ENCODE assay signal across 30 cellular contexts in genomic region chr20:8487715-8488114, GRCh38.
"Had no signal": no experiment of that assay in that cellular context is flagged by ENCODE, and none has a peak within 500 bp of the region (broad histone marks: within the 10 kb centered on the region; RNA-seq: fewer than 3 reads in every experiment).

No MANE protein-coding gene starts in this region.

- FAIRE-seq: bronchial epithelial cell, TTC549 had no signal

- H3K4me3 ChIP-seq: ascending aorta, cardiac muscle cell had no signal

- ATAC-seq: activated CD8-positive, alpha-beta T cell treated with anti-CD3 and anti-CD28 coated beads for 36 hours; activated naive CD8-positive, alpha-beta T cell treated with anti-CD3 and anti-CD28 coated beads, Interleukin-2, amount 50 U/mL, for 24 hours; activated T-cell treated with anti-CD3 and anti-CD28 coated beads, Interleukin-2, amount 50 U/mL, for 4 hours; activated T-cell treated with anti-CD3 and anti-CD28 coated beads, Interleukin-2, amount 50 U/mL, for 72 hours; activated T-helper 17 cell treated with anti-CD3 and anti-CD28 coated beads, Interleukin-2, amount 50 U/mL, for 72 hours had no signal

- DNase-seq: activated B cell treated with CpG ODN at 0.5 μM for 24 hours; activated CD4-positive, alpha-beta memory T cell treated with anti-CD3 and anti-CD28 coated beads for 36 hours; activated CD4-positive, alpha-beta T cell treated with anti-CD3 and anti-CD28 coated beads for 4 hours; activated CD4-positive, alpha-beta T cell treated with anti-CD3 and anti-CD28 coated beads, Interleukin-2, amount 10 ng/mL, durations not matched to agents 24 days and 14 days; activated CD4-positive, alpha-beta T cell treated with anti-CD3 and anti-CD28 coated beads, Interleukin-2, amount 50 U/mL, for 1 hour; activated CD4-positive, alpha-beta T cell treated with anti-CD3 and anti-CD28 coated beads, Interleukin-2, amount 50 U/mL, for 4 hours; activated CD4-positive, CD25-positive, alpha-beta regulatory T cell treated with anti-CD3 and anti-CD28 coated beads, Interleukin-2, amount 50 U/mL, for 72 hours; activated CD8-positive, alpha-beta memory T cell treated with anti-CD3 and anti-CD28 coated beads, Interleukin-2, amount 50 U/mL, for 4 hours; activated CD8-positive, alpha-beta T cell treated with anti-CD3 and anti-CD28 coated beads for 36 hours; activated effector memory CD4-positive, alpha-beta T cell treated with anti-CD3 and anti-CD28 coated beads, Interleukin-2, amount 50 U/mL, for 16 hours; activated naive CD4-positive, alpha-beta T cell treated with anti-CD3 and anti-CD28 coated beads, Interleukin-2, amount 10 ng/mL, durations not matched to agents 7 days and 5 days; activated naive CD4-positive, alpha-beta T cell treated with Interleukin-2 at 50 U/mL for 16 hours; activated naive CD8-positive, alpha-beta T cell treated with anti-CD3 and anti-CD28 coated beads, Interleukin-2, amount 10 ng/mL, durations not matched to agents 7 days and 5 days; activated naive CD8-positive, alpha-beta T cell treated with anti-CD3 and anti-CD28 coated beads, Interleukin-2, amount 50 U/mL, for 24 hours; activated T-cell treated with anti-CD3 and anti-CD28 coated beads for 4 hours; activated T-cell treated with anti-CD3 and anti-CD28 coated beads, Interleukin-2, amount 50 U/mL, for 1 hour; activated T-cell treated with anti-CD3 and anti-CD28 coated beads, Interleukin-2, amount 50 U/mL, for 4 hours; activated T-cell treated with anti-CD3 and anti-CD28 coated beads, Interleukin-2, amount 50 U/mL, for 72 hours; amygdala; anterior cingulate cortex; cerebellar nuclear complex; T-helper 1 cell; T-helper 2 cell; T-helper 9 cell had no signal

- H3K9me3 ChIP-seq: ascending aorta had no signal

- H3K4me1 ChIP-seq: ascending aorta had no signal

- H3K27ac ChIP-seq: ascending aorta, cardiac muscle cell, VCaP had no signal

- H3K36me3 ChIP-seq: ascending aorta, cardiac muscle cell had no signal

- H3K27me3 ChIP-seq: ascending aorta, cardiac muscle cell had no signal
